Comparison of ENCODE assay signal across 25 cellular contexts in genomic region chr16:16139061-16139460, GRCh38.
DNase-seq lines count a peak whose midpoint lies in the region; ATAC-seq, FAIRE-seq and TF ChIP-seq lines count a peak whose summit lies in the region.
"Had no signal": no experiment of that assay in that cellular context is flagged by ENCODE, and none has a peak within 500 bp of the region (broad histone marks: within the 10 kb centered on the region; RNA-seq: fewer than 3 reads in every experiment).

No MANE protein-coding gene starts in this region.

- H3K9me3 ChIP-seq in right cardiac atrium (ENCODE audit: control insufficient read depth, low read length) (no peaks in the 10 kb centered on the region), astrocyte (ENCODE audit: insufficient read depth, low read depth, low read length) (no peaks in the 10 kb centered on the region)
- H3K9me3 ChIP-seq: A549; BLaER1 treated with 17β-estradiol and CSF1 and Interleukin-3, amounts not matched to agents 10 nM and 100 nM; Caco-2 had no signal

- TF ChIP-seq CTCF in astrocyte (IDR thresholded peaks at IDR 0.05; ENCODE audit: insufficient read depth, low read depth, low read length) (no peak), chondrocyte (IDR thresholded peaks at IDR 0.05) (no peak), foreskin keratinocyte (conservative IDR thresholded peaks at IDR 0.05) (no peak)

- H3K36me3 ChIP-seq in astrocyte (ENCODE audit: insufficient read depth, low read length): peaks cover 30% of the 10 kb centered on the region

- H3K79me2 ChIP-seq in astrocyte (ENCODE audit: insufficient read depth, low read length): no peaks in the 10 kb centered on the region

- peaks cover 35% of the 10 kb centered on the region for H3K36me3 Mint-ChIP-seq in astrocyte (ENCODE audit: low read depth, unreplicated experiment)
- H3K36me3 Mint-ChIP-seq in chondrocyte (ENCODE audit: low read depth): peaks cover 35% of the 10 kb centered on the region
- H3K36me3 Mint-ChIP-seq in activated CD8-positive, alpha-beta T cell treated with anti-CD3 and anti-CD28 coated beads, Interleukin-2, amount 10 ng/mL, durations not matched to agents 7 days and 5 days (ENCODE audit: low read depth): peaks cover 46% of the 10 kb centered on the region

- H2AFZ ChIP-seq in astrocyte (ENCODE audit: low read depth, low read length): no peak overlapping the region

- 98% methylated on average over 10 of the region's 10 CpGs for WGBS in right cardiac atrium

- H3K4me3 ChIP-seq in right cardiac atrium (ENCODE audit: low read length) (no peak overlapping the region), astrocyte (ENCODE audit: insufficient read depth, low read depth, low read length) (no peak overlapping the region)
- H3K4me3 ChIP-seq: A549; BLaER1 treated with 17β-estradiol and CSF1 and Interleukin-3, amounts not matched to agents 10 nM and 100 nM; GM12878 had no signal

- peak overlapping the region; percentile 27 for H3K27ac Mint-ChIP-seq in astrocyte (ENCODE audit: unreplicated experiment)
- no peak overlapping the region for H3K27ac Mint-ChIP-seq in chondrocyte (ENCODE audit: unreplicated experiment)
- no peak overlapping the region for H3K27ac Mint-ChIP-seq in activated CD8-positive, alpha-beta T cell treated with anti-CD3 and anti-CD28 coated beads, Interleukin-2, amount 10 ng/mL, durations not matched to agents 7 days and 5 days
- H3K27ac Mint-ChIP-seq: B cell; CD4-positive, alpha-beta T cell; CD8-positive, alpha-beta T cell had no signal

- POLR2A ChIA-PET in activated CD8-positive, alpha-beta T cell treated with anti-CD3 and anti-CD28 coated beads, Interleukin-2, amount 10 ng/mL, durations not matched to agents 7 days and 5 days (lab: Charles Lee): no interaction called here

- H3K4me3 Mint-ChIP-seq in astrocyte (ENCODE audit: unreplicated experiment) (no peak overlapping the region), chondrocyte (ENCODE audit: unreplicated experiment) (no peak overlapping the region)
- H3K4me3 Mint-ChIP-seq in activated CD8-positive, alpha-beta T cell treated with anti-CD3 and anti-CD28 coated beads, Interleukin-2, amount 10 ng/mL, durations not matched to agents 7 days and 5 days: no peak overlapping the region
- H3K4me3 Mint-ChIP-seq: B cell; CD4-positive, alpha-beta T cell; CD8-positive, alpha-beta T cell had no signal

- peaks cover 3% of the 10 kb centered on the region for H3K4me1 Mint-ChIP-seq in astrocyte (ENCODE audit: low read depth, unreplicated experiment)
- H3K4me1 Mint-ChIP-seq in chondrocyte (ENCODE audit: low read depth): no peaks in the 10 kb centered on the region
- peaks cover 9% of the 10 kb centered on the region for H3K4me1 Mint-ChIP-seq in activated CD8-positive, alpha-beta T cell treated with anti-CD3 and anti-CD28 coated beads, Interleukin-2, amount 10 ng/mL, durations not matched to agents 7 days and 5 days (ENCODE audit: low read depth)

- H3K27me3 Mint-ChIP-seq in astrocyte (ENCODE audit: low read depth, unreplicated experiment) (no peaks in the 10 kb centered on the region), chondrocyte (ENCODE audit: low read depth) (no peaks in the 10 kb centered on the region)
- no peaks in the 10 kb centered on the region for H3K27me3 Mint-ChIP-seq in activated CD8-positive, alpha-beta T cell treated with anti-CD3 and anti-CD28 coated beads, Interleukin-2, amount 10 ng/mL, durations not matched to agents 7 days and 5 days (ENCODE audit: low read depth)
- H3K27me3 Mint-ChIP-seq: B cell; CD4-positive, alpha-beta T cell had no signal

- no peaks in the 10 kb centered on the region for H3K4me1 ChIP-seq in right cardiac atrium (ENCODE audit: control insufficient read depth, insufficient read depth, low read length)
- H3K4me1 ChIP-seq in astrocyte (ENCODE audit: insufficient read depth, low read length): no peaks in the 10 kb centered on the region
- H3K4me1 ChIP-seq in foreskin keratinocyte: no peaks in the 10 kb centered on the region
- H3K4me1 ChIP-seq: Caco-2 had no signal

- CTCF ChIA-PET in activated CD8-positive, alpha-beta T cell treated with anti-CD3 and anti-CD28 coated beads, Interleukin-2, amount 10 ng/mL, durations not matched to agents 7 days and 5 days (lab: Charles Lee): interaction anchor here (1.4 kb wide), 1 partner anchor 8 kb away, joined by 3 read pairs; no protein-coding TSS in a partner anchor

- FAIRE-seq in astrocyte (lab: Jason Lieb, UNC): no peak
- FAIRE-seq: A549, D721Med, G401.6, GM12892, GM18507 had no signal

- H3K9ac ChIP-seq in astrocyte (ENCODE audit: low read length): no peak overlapping the region
- H3K9ac ChIP-seq: BLaER1 treated with 17β-estradiol and CSF1 and Interleukin-3, amounts not matched to agents 10 nM and 100 nM had no signal

- H3K4me2 ChIP-seq in astrocyte (ENCODE audit: low read length): no peak overlapping the region
- H3K4me2 ChIP-seq: A549; BLaER1 treated with 17β-estradiol and CSF1 and Interleukin-3, amounts not matched to agents 10 nM and 100 nM had no signal

- no peaks in the 10 kb centered on the region for H3K9me3 Mint-ChIP-seq in astrocyte (ENCODE audit: unreplicated experiment)
- H3K9me3 Mint-ChIP-seq in chondrocyte (ENCODE audit: low read depth): no peaks in the 10 kb centered on the region
- H3K9me3 Mint-ChIP-seq in activated CD8-positive, alpha-beta T cell treated with anti-CD3 and anti-CD28 coated beads, Interleukin-2, amount 10 ng/mL, durations not matched to agents 7 days and 5 days (ENCODE audit: insufficient read depth): no peaks in the 10 kb centered on the region
- H3K9me3 Mint-ChIP-seq: CD4-positive, alpha-beta T cell; CD8-positive, alpha-beta T cell had no signal

- H4K20me1 ChIP-seq in astrocyte (ENCODE audit: insufficient read depth, low read length): peaks cover 17% of the 10 kb centered on the region

- intact Hi-C loops in left ventricle myocardium superior (cut with micrococcal nuclease) (loop anchor here (10.0 kb wide), 1 partner anchor 374 kb away; no protein-coding TSS in a partner anchor), right cardiac atrium (cut with DNase I) (no loop called here), posterior vena cava (cut with DNase I) (no loop called here), head of caudate nucleus (cut with DNase I) (no loop called here)

- H3K27me3 ChIP-seq in right cardiac atrium (ENCODE audit: control insufficient read depth, insufficient read depth): no peaks in the 10 kb centered on the region
- H3K27me3 ChIP-seq in astrocyte (ENCODE audit: insufficient read depth, low read length): no peaks in the 10 kb centered on the region
- no peaks in the 10 kb centered on the region for H3K27me3 ChIP-seq in foreskin keratinocyte
- H3K27me3 ChIP-seq: BLaER1 treated with 17β-estradiol and CSF1 and Interleukin-3, amounts not matched to agents 10 nM and 100 nM had no signal

- H3K27ac ChIP-seq in right cardiac atrium (ENCODE audit: low read length): no peak overlapping the region
- H3K27ac ChIP-seq in astrocyte (ENCODE audit: low read depth, low read length): no peak overlapping the region
- no peak overlapping the region for H3K27ac ChIP-seq in foreskin keratinocyte
- H3K27ac ChIP-seq: 22Rv1; A549; BLaER1 treated with 17β-estradiol and CSF1 and Interleukin-3, amounts not matched to agents 10 nM and 100 nM; C4-2B had no signal

- ATAC-seq in left ventricle myocardium superior (no peak), right cardiac atrium (no peak), foreskin keratinocyte (no peak)
- no peak for ATAC-seq in activated CD8-positive, alpha-beta T cell treated with anti-CD3 and anti-CD28 coated beads, Interleukin-2, amount 10 ng/mL, durations not matched to agents 7 days and 5 days
- ATAC-seq: A549; CD8-positive, alpha-beta T cell; GM12878 had no signal

- peak; percentile 9 for DNase-seq in left ventricle myocardium superior
- DNase-seq in right cardiac atrium: no peak
- DNase-seq in astrocyte (ENCODE audit: low read depth): no peak
- peak; percentile 53 for DNase-seq in chondrocyte (ENCODE audit: low spot score)
- peak; percentile 68 for DNase-seq in posterior vena cava (ENCODE audit: low spot score)
- no peak for DNase-seq in head of caudate nucleus
- no peak for DNase-seq in foreskin keratinocyte
- DNase-seq in activated CD8-positive, alpha-beta T cell treated with anti-CD3 and anti-CD28 coated beads, Interleukin-2, amount 10 ng/mL, durations not matched to agents 7 days and 5 days: no peak
- DNase-seq: AML-193; Caco-2; Calu3; CD4-positive, alpha-beta T cell; CD8-positive, alpha-beta T cell; DMS79 treated with DMSO at 0.1 percent for 48 hours; GF-D8 had no signal

Comparison
In these comparisons a context has a peak if more than half of its experiments do, and no peak if none do; other contexts are left out.
1. DNase-seq: peak in left ventricle myocardium superior (single experiment), chondrocyte (single experiment) and posterior vena cava (single experiment); none in right cardiac atrium (0 of 3), astrocyte (single experiment), head of caudate nucleus (0 of 42), foreskin keratinocyte (0 of 2) and activated CD8-positive, alpha-beta T cell treated with anti-CD3 and anti-CD28 coated beads, Interleukin-2, amount 10 ng/mL, durations not matched to agents 7 days and 5 days (single experiment).